ENCODE assay signal across 7 cellular contexts in genomic region chr14:102020058-102020971, GRCh38. TPM values are rescaled to one million over a fixed set of nuclear protein-coding genes. Genes with fewer than 3 reads are reported as not detected.
DNase-seq lines count a peak whose midpoint lies in the region; ATAC-seq and TF ChIP-seq lines count a peak whose summit lies in the region.

No MANE protein-coding gene starts in this region.

- H3K9me3 Mint-ChIP-seq in IgD-negative memory B cell, result no peaks in the 10 kb centered on the region
- no peaks in the 10 kb centered on the region for H3K9me3 Mint-ChIP-seq in activated CD8-positive, alpha-beta memory T cell treated with anti-CD3 and anti-CD28 coated beads, Interleukin-2, amount 10 ng/mL, durations not matched to agents 7 days and 5 days (ENCODE audit: low read depth)

- TF ChIP-seq CTCF in fibroblast of villous mesenchyme (IDR thresholded peaks at IDR 0.05; ENCODE audit: insufficient read depth, low read depth, low read length), result no peak

- H3K4me1 Mint-ChIP-seq in IgD-negative memory B cell, result no peaks in the 10 kb centered on the region
- peaks cover 30% of the 10 kb centered on the region for H3K4me1 Mint-ChIP-seq in activated CD8-positive, alpha-beta memory T cell treated with anti-CD3 and anti-CD28 coated beads, Interleukin-2, amount 10 ng/mL, durations not matched to agents 7 days and 5 days

- no peaks in the 10 kb centered on the region for H3K27me3 Mint-ChIP-seq in IgD-negative memory B cell
- H3K27me3 Mint-ChIP-seq in activated CD8-positive, alpha-beta memory T cell treated with anti-CD3 and anti-CD28 coated beads, Interleukin-2, amount 10 ng/mL, durations not matched to agents 7 days and 5 days, result no peaks in the 10 kb centered on the region

- peak; percentile 81 for DNase-seq in activated CD8-positive, alpha-beta memory T cell treated with anti-CD3 and anti-CD28 coated beads, Interleukin-2, amount 10 ng/mL, durations not matched to agents 7 days and 5 days
- DNase-seq in fibroblast of villous mesenchyme (ENCODE audit: low read depth) (peak; percentile 7), DMS53 (lab: John Stamatoyannopoulos, UW) (no peak)
- DNase-seq in stimulated activated naive CD4-positive, alpha-beta T cell (lab: John Stamatoyannopoulos, UW), result peak in 5 of 6 experiments; percentile 3 to 61 (median 48)

- peak overlapping the region in 2 of 3 donors; percentile 53 to 56 for H3K27ac Mint-ChIP-seq in IgD-negative memory B cell
- peak overlapping the region; percentile 80 for H3K27ac Mint-ChIP-seq in activated CD8-positive, alpha-beta memory T cell treated with anti-CD3 and anti-CD28 coated beads, Interleukin-2, amount 10 ng/mL, durations not matched to agents 7 days and 5 days

- H3K4me3 ChIP-seq in fibroblast of villous mesenchyme (ENCODE audit: low read depth, low read length), result no peak overlapping the region

- peak; percentile 80 for ATAC-seq in activated CD8-positive, alpha-beta memory T cell treated with anti-CD3 and anti-CD28 coated beads, Interleukin-2, amount 10 ng/mL, durations not matched to agents 7 days and 5 days
- ATAC-seq in GM19328 (IDR thresholded peaks at IDR 0.05; ENCODE audit: unreplicated experiment) (no peak), GM21723 (IDR thresholded peaks at IDR 0.05; ENCODE audit: unreplicated experiment) (no peak)

- H3K4me3 Mint-ChIP-seq in IgD-negative memory B cell, result no peak overlapping the region
- peak overlapping the region; percentile 4 for H3K4me3 Mint-ChIP-seq in activated CD8-positive, alpha-beta memory T cell treated with anti-CD3 and anti-CD28 coated beads, Interleukin-2, amount 10 ng/mL, durations not matched to agents 7 days and 5 days

- CTCF ChIA-PET in activated CD8-positive, alpha-beta memory T cell treated with anti-CD3 and anti-CD28 coated beads, Interleukin-2, amount 10 ng/mL, durations not matched to agents 7 days and 5 days (lab: Charles Lee), result interaction anchor here (1.0 to 1.5 kb wide), 3 partner anchors 46 to 313 kb away, joined by 3 to 6 read pairs (median 4); no protein-coding TSS in a partner anchor

- no peaks in the 10 kb centered on the region for H3K36me3 Mint-ChIP-seq in IgD-negative memory B cell
- H3K36me3 Mint-ChIP-seq in activated CD8-positive, alpha-beta memory T cell treated with anti-CD3 and anti-CD28 coated beads, Interleukin-2, amount 10 ng/mL, durations not matched to agents 7 days and 5 days, result peaks cover 73% of the 10 kb centered on the region

RNA-seq across cellular contexts. Expression of gene DYNC1H1, which starts 55.9 kb away (rescaled TPM):
- polyA plus RNA-seq in IgD-negative memory B cell, result 54.4 TPM
- 100 to 1,000 TPM; 308 to 325 TPM for total RNA-seq in activated CD8-positive, alpha-beta memory T cell treated with anti-CD3 and anti-CD28 coated beads, Interleukin-2, amount 10 ng/mL, durations not matched to agents 7 days and 5 days
- total RNA-seq in fibroblast of villous mesenchyme, result 336 and 518 TPM in 2 replicates
